15 cellular contexts compared by ENCODE assay signal in genomic region chr13:105998233-105998550, GRCh38.
A peak's percentile ranks its signal among the peaks of the same experiment; 100 is the strongest.
DNase-seq lines count a peak whose midpoint lies in the region; ATAC-seq and TF ChIP-seq lines count a peak whose summit lies in the region.
"Had no signal": no experiment of that assay in that cellular context is flagged by ENCODE, and none has a peak within 500 bp of the region (broad histone marks: within the 10 kb centered on the region; RNA-seq: fewer than 3 reads in every experiment).

No MANE protein-coding gene starts in this region.

- H3K27me3 Mint-ChIP-seq in neural crest cell (ENCODE audit: low read depth) = no peaks in the 10 kb centered on the region

- peaks cover 3% of the 10 kb centered on the region for H3K36me3 Mint-ChIP-seq in neural crest cell (ENCODE audit: low read depth)

- H3K27me3 ChIP-seq in WERI-Rb-1 (ENCODE audit: insufficient read depth, low read depth, severe bottlenecking) = no peaks in the 10 kb centered on the region
- H3K27me3 ChIP-seq: BLaER1 had no signal

- peaks cover 5% of the 10 kb centered on the region for H3K9me3 Mint-ChIP-seq in neural crest cell

- CTCF ChIA-PET in RWPE1 (lab: Yijun Ruan, JAX) = no interaction called here

- no peaks in the 10 kb centered on the region for H3K36me3 ChIP-seq in WERI-Rb-1
- H3K36me3 ChIP-seq: BLaER1 had no signal

- POLR2A ChIA-PET in RWPE1 (lab: Yijun Ruan, JAX; ENCODE audit: low non-redundant PET) = no interaction called here

- H3K4me3 Mint-ChIP-seq in neural crest cell = peak overlapping the region; percentile 41
- H3K4me3 Mint-ChIP-seq: CD8-positive, alpha-beta memory T cell had no signal

- peaks cover 51% of the 10 kb centered on the region for H3K4me1 Mint-ChIP-seq in neural crest cell
- H3K4me1 Mint-ChIP-seq: CD8-positive, alpha-beta memory T cell had no signal

- DNase-seq in COLO829 (ENCODE audit: low spot score) = peak; percentile 14
- DNase-seq in WERI-Rb-1 = peak; percentile 74
- peak; percentile 29 for DNase-seq in foreskin melanocyte
- no peak for DNase-seq in neural crest cell (ENCODE audit: low read depth, low spot score)
- no peak for DNase-seq in left colon
- DNase-seq in Right ventricle myocardium superior = no peak
- no peak for DNase-seq in RWPE1 (ENCODE audit: low spot score)
- DNase-seq in NCI-H2196 (lab: John Stamatoyannopoulos, UW; ENCODE audit: unreplicated experiment) = no peak
- DNase-seq: 8988T; AML-193; CD8-positive, alpha-beta memory T cell; HCEC 1CT; HFFc6 had no signal

- no peaks in the 10 kb centered on the region for H3K9me3 ChIP-seq in WERI-Rb-1 (ENCODE audit: severe bottlenecking)
- H3K9me3 ChIP-seq: BLaER1 had no signal

- peak overlapping the region; percentile 19 for H3K27ac Mint-ChIP-seq in neural crest cell (ENCODE audit: unreplicated experiment)
- H3K27ac Mint-ChIP-seq: CD8-positive, alpha-beta memory T cell; HFFc6 had no signal

- intact Hi-C loops in left colon (cut with DNase I, micrococcal nuclease) (no loop called here), Right ventricle myocardium superior (cut with DNase I) (no loop called here)

- peak overlapping the region; percentile 56 for H3K4me3 ChIP-seq in WERI-Rb-1 (ENCODE audit: low read depth, low read length)
- H3K4me3 ChIP-seq: BLaER1, GM12878 had no signal

- ATAC-seq in left colon = no peak
- no peak for ATAC-seq in Right ventricle myocardium superior (ENCODE audit: poor library complexity)
- ATAC-seq: GM12878 had no signal

- TF ChIP-seq CTCF in WERI-Rb-1 (IDR thresholded peaks at IDR 0.05; ENCODE audit: low read depth, low read length) = no peak
- TF ChIP-seq CTCF in neural crest cell (conservative IDR thresholded peaks at IDR 0.05) = no peak
- TF ChIP-seq CTCF in RWPE1 (conservative IDR thresholded peaks at IDR 0.05; ENCODE audit: low read depth) = no peak

- H3K27ac ChIP-seq in WERI-Rb-1 (peak overlapping the region; percentile 55), RWPE1 (no peak overlapping the region)
- H3K27ac ChIP-seq: BLaER1 had no signal

Comparison
In these comparisons a context has a peak if more than half of its experiments do, and no peak if none do; other contexts are left out.
1. DNase-seq: peak in COLO829 (single experiment), WERI-Rb-1 (single experiment) and foreskin melanocyte (single experiment); none in neural crest cell (single experiment), left colon (0 of 2), Right ventricle myocardium superior (single experiment), RWPE1 (single experiment) and NCI-H2196 (single experiment).